Comparison of ENCODE assay signal across 18 cellular contexts in the genomic region with DNA sequence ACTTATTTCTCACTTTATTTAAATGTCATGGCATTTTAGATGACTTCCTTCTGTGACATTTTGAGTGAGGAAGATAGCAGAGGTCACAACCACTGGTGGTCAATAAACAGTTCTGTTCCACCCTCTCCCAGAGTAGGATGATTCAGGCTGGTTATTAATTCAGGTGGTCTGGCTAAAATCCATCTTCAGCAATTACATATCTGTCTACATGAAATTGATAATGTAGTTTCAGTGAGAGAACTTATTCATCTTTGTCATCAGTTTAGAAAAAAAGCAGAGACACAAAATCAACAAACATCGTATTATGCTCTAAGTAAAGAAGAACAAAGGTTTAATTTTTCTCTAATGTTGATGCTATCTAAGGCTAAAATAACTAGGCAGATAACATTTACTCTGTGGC.
"Had no signal": no experiment of that assay in that cellular context is flagged by ENCODE, and none has a peak within 500 bp of the region (broad histone marks: within the 10 kb centered on the region; RNA-seq: fewer than 3 reads in every experiment).

No MANE protein-coding gene starts in this region.

- DNase-seq: islet precursor cell; left ventricle myocardium inferior; mesendoderm; naive B cell; natural killer cell; nephron progenitor cell; occipital lobe; ovary; right lobe of liver; stimulated activated CD4-positive, alpha-beta T cell treated with anti-CD3 and anti-CD28 coated beads, Interleukin-1b, Interleukin-23, amount 100 ng/mL, for 48 hours; stimulated activated CD4-positive, alpha-beta T cell treated with anti-CD3 and anti-CD28 coated beads, Interleukin-2, amount 100 ng/mL, for 48 hours; stimulated activated CD4-positive, alpha-beta T cell treated with anti-CD3 and anti-CD28 coated beads, Interleukin-4, amount 100 ng/mL, for 4 hours; stimulated activated CD8-positive, alpha-beta memory T cell treated with anti-CD3 and anti-CD28 coated beads, Interleukin-4, amount 100 ng/mL, for 48 hours; stimulated activated naive CD4-positive, alpha-beta T cell treated with Interleukin-2 at 50 U/mL for 16 hours; stimulated activated naive CD8-positive, alpha-beta T cell treated with anti-CD3 and anti-CD28 coated beads, Interleukin-15, amount 100 ng/mL, for 72 hours; substantia nigra; uterus had no signal

- ATAC-seq: natural killer cell; right lobe of liver; stimulated activated memory B cell treated with anti-CD40 and anti-IgM and Interleukin-4, amounts not matched to agents 10 μg/mL and 1 μg/mL and 100 μg/mL, for 72 hours; stimulated activated naive CD8-positive, alpha-beta T cell treated with anti-CD3 and anti-CD28 coated beads, Interleukin-15, amount 100 ng/mL, for 72 hours had no signal
